ENCODE assay signal across 9 cellular contexts in genomic region chr2:33494155-33494779, GRCh38. TPM values are rescaled to one million over a fixed set of nuclear protein-coding genes. Genes with fewer than 3 reads are reported as not detected.
A peak's percentile ranks its signal among the peaks of the same experiment; 100 is the strongest.
DNase-seq lines count a peak whose midpoint lies in the region; ATAC-seq, FAIRE-seq and TF ChIP-seq lines count a peak whose summit lies in the region.
"Had no signal": no experiment of that assay in that cellular context is flagged by ENCODE, and none has a peak within 500 bp of the region (broad histone marks: within the 10 kb centered on the region; RNA-seq: fewer than 3 reads in every experiment).

No MANE protein-coding gene starts in this region.

- no peak for FAIRE-seq in endothelial cell of umbilical vein (lab: Jason Lieb, UNC)

- H3K9me3 ChIP-seq in endothelial cell of umbilical vein (replicated peaks; ENCODE audit: control insufficient read depth, insufficient read depth, low read length) (no peaks in the 10 kb centered on the region), upper lobe of right lung (no peaks in the 10 kb centered on the region)

- no peak overlapping the region for H3K4me3 ChIP-seq in endothelial cell of umbilical vein (replicated peaks in 1 of 3; ENCODE audit: insufficient read depth in 1 of 3, low read depth in 1 of 3, low read length in 3 of 3)
- H3K4me3 ChIP-seq in upper lobe of right lung, result no peak overlapping the region

- H3K27me3 Mint-ChIP-seq in nephron progenitor cell (ENCODE audit: low read depth, poor library complexity), result no peaks in the 10 kb centered on the region

- H3K27me3 ChIP-seq in endothelial cell of umbilical vein (ENCODE audit: control insufficient read depth in 2 of 2, insufficient read depth in 2 of 2, low read length in 2 of 2) (peaks cover 1 to 3% of the 10 kb centered on the region in 2 experiments), upper lobe of right lung (no peaks in the 10 kb centered on the region)

- CTCF ChIA-PET in endothelial cell of umbilical vein (lab: Charles Lee), result interaction anchor here (0.7 to 1.6 kb wide), 6 partner anchors 9 to 89 kb away, joined by 3 to 6 read pairs (median 4); no protein-coding TSS in a partner anchor

- TF ChIP-seq CTCF in endothelial cell of umbilical vein (IDR thresholded peaks at IDR 0.05; ENCODE audit: extremely low read depth in 1 of 2, insufficient read depth in 1 of 2, low read depth in 1 of 2, low read length in 2 of 2) (no peak), upper lobe of right lung (IDR thresholded peaks at IDR 0.05) (no peak), nephron progenitor cell (IDR thresholded peaks at IDR 0.05) (no peak)

- TF ChIP-seq POLR2A in endothelial cell of umbilical vein (IDR thresholded peaks at IDR 0.05; ENCODE audit: low read depth, low read length), result no peak

- no peak overlapping the region for H3K27ac Mint-ChIP-seq in nephron progenitor cell

- H3K36me3 ChIP-seq in endothelial cell of umbilical vein (ENCODE audit: control insufficient read depth in 2 of 2, extremely low read depth in 1 of 2, insufficient read depth in 2 of 2, low read length in 2 of 2) (no peaks in the 10 kb centered on the region), upper lobe of right lung (no peaks in the 10 kb centered on the region)

- no peaks in the 10 kb centered on the region for H3K79me2 ChIP-seq in endothelial cell of umbilical vein (ENCODE audit: control insufficient read depth, insufficient read depth, low read length)

- no peaks in the 10 kb centered on the region for H4K20me1 ChIP-seq in endothelial cell of umbilical vein (replicated peaks; ENCODE audit: control insufficient read depth, extremely low read depth, insufficient read depth, low read length)

- H3K4me2 ChIP-seq in endothelial cell of umbilical vein (ENCODE audit: insufficient read depth, low read length), result peak overlapping the region; percentile 25

- no peaks in the 10 kb centered on the region for H3K9me3 Mint-ChIP-seq in nephron progenitor cell

- intact Hi-C loops in endothelial cell of umbilical vein (cut with micrococcal nuclease) (no loop called here), upper lobe of right lung (cut with DNase I) (no loop called here)

- DNase-seq in endothelial cell of umbilical vein (ENCODE audit: low read depth, low spot score), result peak; percentile 35
- no peak for DNase-seq in upper lobe of right lung
- DNase-seq in nephron progenitor cell, result no peak
- DNase-seq in SIG-M5 treated with dmso at 0.1 percent for 504 hours (lab: John Stamatoyannopoulos, UW; ENCODE audit: unreplicated experiment), result no peak
- no peak for DNase-seq in globus pallidus (ENCODE audit: low spot score)
- DNase-seq: NCI-H524 treated with DMSO at 0.1 percent for 48 hours had no signal

- H3K4me3 Mint-ChIP-seq in nephron progenitor cell, result no peak overlapping the region

- dilution Hi-C loops in endothelial cell of umbilical vein (cut with MboI; ENCODE audit: extremely low pct_ligation_motif_present, low sequenced_read_pairs), result no loop called here

- H3K4me1 ChIP-seq in endothelial cell of umbilical vein (ENCODE audit: control insufficient read depth, extremely low read depth, insufficient read depth, low read length), result peaks cover 29% of the 10 kb centered on the region
- peaks cover 12% of the 10 kb centered on the region for H3K4me1 ChIP-seq in upper lobe of right lung

- POLR2A ChIA-PET in endothelial cell of umbilical vein (lab: Charles Lee), result no interaction called here

- ATAC-seq in GM18508 (IDR thresholded peaks at IDR 0.05; ENCODE audit: insufficient read depth, unreplicated experiment) (peak; percentile 53), GM21576 (IDR thresholded peaks at IDR 0.05; ENCODE audit: unreplicated experiment) (peak; percentile 55), HG03439 (IDR thresholded peaks at IDR 0.05; ENCODE audit: unreplicated experiment) (peak; percentile 46), upper lobe of right lung (no peak)

- H3K9ac ChIP-seq in endothelial cell of umbilical vein (replicated peaks; ENCODE audit: extremely low read depth, insufficient read depth, low read length), result no peak overlapping the region

- H3K27ac ChIP-seq in endothelial cell of umbilical vein (ENCODE audit: insufficient read depth, low read depth, low read length) (no peak overlapping the region), upper lobe of right lung (no peak overlapping the region)

- H3K9me1 ChIP-seq in endothelial cell of umbilical vein (replicated peaks; ENCODE audit: control insufficient read depth, extremely low read depth, insufficient read depth, low read length), result no peaks in the 10 kb centered on the region

- H2AFZ ChIP-seq in endothelial cell of umbilical vein (ENCODE audit: low read depth, low read length), result no peak overlapping the region

- H3K4me1 Mint-ChIP-seq in nephron progenitor cell, result peaks cover 30% of the 10 kb centered on the region

- BruUV-seq in endothelial cell of umbilical vein (replicated peaks; lab: Mats Ljungman, UMichigan), result no TSS peak

- no peaks in the 10 kb centered on the region for H3K36me3 Mint-ChIP-seq in nephron progenitor cell (ENCODE audit: low read depth)

TF ChIP-seq in endothelial cell of umbilical vein, 7 proteins besides CTCF, POLR2A, EP300 and RAD21:
- TF ChIP-seq JUN (IDR thresholded peaks at IDR 0.05; ENCODE audit: borderline replicate concordance, insufficient read depth, insufficient read length, low read depth), result peak; percentile 21
- TF ChIP-seq FOS (IDR thresholded peaks at IDR 0.05; ENCODE audit: borderline replicate concordance, insufficient read depth, low read length), result no peak
- TF ChIP-seq EZH2 (IDR thresholded peaks at IDR 0.05; ENCODE audit: borderline replicate concordance, low read depth, low read length, severe bottlenecking), result no peak
TF ChIP-seq in endothelial cell of umbilical vein: peak in this region for 1.

RNA-seq across cellular contexts. Expression of gene RASGRP3, which starts 17.8 kb away (rescaled TPM):
- total RNA-seq in endothelial cell of umbilical vein, result 39.6 and 42.1 TPM in 2 replicates
- 14.3 and 16.0 TPM in 2 replicates for polyA plus RNA-seq in endothelial cell of umbilical vein
- 6.0 and 9.7 TPM in 2 replicates for polyA plus RNA-seq in endothelial cell of umbilical vein (2011; cell fraction: cytosol; rRNA removed)
- 30.4 and 31.8 TPM in 2 replicates for polyA plus RNA-seq in endothelial cell of umbilical vein (2011; cell fraction: nucleus; rRNA removed)
- polyA plus RNA-seq in endothelial cell of umbilical vein (2012), result 3.1 and 8.9 TPM in 2 replicates
- 60.3 and 65.5 TPM in 2 replicates for polyA minus RNA-seq in endothelial cell of umbilical vein
- polyA minus RNA-seq in endothelial cell of umbilical vein (2011; cell fraction: cytosol; rRNA and poly(A)+ RNA removed), result not detected
- polyA minus RNA-seq in endothelial cell of umbilical vein (2011; cell fraction: nucleus; rRNA and poly(A)+ RNA removed), result 31.3 and 73.1 TPM in 2 replicates
- total RNA-seq in upper lobe of right lung, result 13.6 TPM
